ENCODE assay signal across 1 cellular context in the genomic region with DNA sequence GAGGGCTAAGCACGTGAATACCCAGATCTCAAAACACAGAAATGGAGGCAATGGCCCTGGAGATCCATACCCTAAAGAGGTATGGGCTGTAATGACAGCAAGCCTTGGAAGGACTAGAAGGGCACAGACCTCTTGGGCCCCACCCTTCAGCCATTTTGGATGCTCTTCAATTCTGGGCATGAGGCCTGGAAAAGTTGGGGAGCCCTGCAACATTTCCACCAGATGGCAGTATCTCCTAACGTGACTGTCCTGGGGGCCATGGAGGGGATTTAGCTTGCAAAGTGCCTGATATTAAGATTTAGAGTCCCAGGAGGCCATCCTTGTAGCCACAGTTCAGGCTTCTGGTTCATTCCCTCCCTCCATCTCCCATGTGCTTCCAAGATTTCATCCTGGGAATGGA.
TF ChIP-seq lines count a peak whose summit lies in the region.

No MANE protein-coding gene starts in this region.

TF ChIP-seq in Ishikawa, 13 proteins besides CTCF, POLR2A, EP300 and RAD21 (continued from another document):
- TF ChIP-seq, protein P1, sequence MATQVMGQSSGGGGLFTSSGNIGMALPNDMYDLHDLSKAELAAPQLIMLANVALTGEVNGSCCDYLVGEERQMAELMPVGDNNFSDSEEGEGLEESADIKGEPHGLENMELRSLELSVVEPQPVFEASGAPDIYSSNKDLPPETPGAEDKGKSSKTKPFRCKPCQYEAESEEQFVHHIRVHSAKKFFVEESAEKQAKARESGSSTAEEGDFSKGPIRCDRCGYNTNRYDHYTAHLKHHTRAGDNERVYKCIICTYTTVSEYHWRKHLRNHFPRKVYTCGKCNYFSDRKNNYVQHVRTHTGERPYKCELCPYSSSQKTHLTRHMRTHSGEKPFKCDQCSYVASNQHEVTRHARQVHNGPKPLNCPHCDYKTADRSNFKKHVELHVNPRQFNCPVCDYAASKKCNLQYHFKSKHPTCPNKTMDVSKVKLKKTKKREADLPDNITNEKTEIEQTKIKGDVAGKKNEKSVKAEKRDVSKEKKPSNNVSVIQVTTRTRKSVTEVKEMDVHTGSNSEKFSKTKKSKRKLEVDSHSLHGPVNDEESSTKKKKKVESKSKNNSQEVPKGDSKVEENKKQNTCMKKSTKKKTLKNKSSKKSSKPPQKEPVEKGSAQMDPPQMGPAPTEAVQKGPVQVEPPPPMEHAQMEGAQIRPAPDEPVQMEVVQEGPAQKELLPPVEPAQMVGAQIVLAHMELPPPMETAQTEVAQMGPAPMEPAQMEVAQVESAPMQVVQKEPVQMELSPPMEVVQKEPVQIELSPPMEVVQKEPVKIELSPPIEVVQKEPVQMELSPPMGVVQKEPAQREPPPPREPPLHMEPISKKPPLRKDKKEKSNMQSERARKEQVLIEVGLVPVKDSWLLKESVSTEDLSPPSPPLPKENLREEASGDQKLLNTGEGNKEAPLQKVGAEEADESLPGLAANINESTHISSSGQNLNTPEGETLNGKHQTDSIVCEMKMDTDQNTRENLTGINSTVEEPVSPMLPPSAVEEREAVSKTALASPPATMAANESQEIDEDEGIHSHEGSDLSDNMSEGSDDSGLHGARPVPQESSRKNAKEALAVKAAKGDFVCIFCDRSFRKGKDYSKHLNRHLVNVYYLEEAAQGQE (IDR thresholded peaks at IDR 0.05; ENCODE audit: low read depth): no peak
- TF ChIP-seq TAF1 (IDR thresholded peaks at IDR 0.05; ENCODE audit: low read depth): no peak
- TF ChIP-seq, protein P2, sequence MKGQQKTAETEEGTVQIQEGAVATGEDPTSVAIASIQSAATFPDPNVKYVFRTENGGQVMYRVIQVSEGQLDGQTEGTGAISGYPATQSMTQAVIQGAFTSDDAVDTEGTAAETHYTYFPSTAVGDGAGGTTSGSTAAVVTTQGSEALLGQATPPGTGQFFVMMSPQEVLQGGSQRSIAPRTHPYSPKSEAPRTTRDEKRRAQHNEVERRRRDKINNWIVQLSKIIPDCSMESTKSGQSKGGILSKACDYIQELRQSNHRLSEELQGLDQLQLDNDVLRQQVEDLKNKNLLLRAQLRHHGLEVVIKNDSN (IDR thresholded peaks at IDR 0.05): no peak
- TF ChIP-seq EGR1 (IDR thresholded peaks at IDR 0.05): no peak
- no peak for TF ChIP-seq TEAD4 (IDR thresholded peaks at IDR 0.05)
